In the genomic region with DNA sequence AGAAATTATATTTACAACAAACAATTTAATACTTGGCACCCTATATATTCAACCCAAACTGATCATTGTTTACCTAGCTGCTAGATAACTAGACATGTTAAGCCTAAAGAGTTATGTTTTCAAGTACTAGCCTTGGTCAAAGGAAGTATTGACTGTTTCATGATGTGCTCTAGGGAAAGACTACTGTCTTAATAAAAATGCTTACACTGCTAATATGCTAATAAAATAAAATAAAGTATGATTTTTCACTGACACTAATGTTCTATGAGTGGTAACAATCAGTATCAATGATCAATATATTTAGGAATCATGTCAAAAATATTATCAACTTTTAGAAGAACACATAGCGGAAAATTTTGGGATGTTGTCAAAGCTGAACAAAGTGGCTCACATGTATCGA, we compare ENCODE assay signal across 25 cellular contexts.
"Had no signal": no experiment of that assay in that cellular context is flagged by ENCODE, and none has a peak within 500 bp of the region (broad histone marks: within the 10 kb centered on the region; RNA-seq: fewer than 3 reads in every experiment).

No MANE protein-coding gene starts in this region.

- H3K27ac ChIP-seq: colonic mucosa, epithelial cell of prostate, esophagus squamous epithelium, gastrocnemius medialis, heart right ventricle, left lung, lower lobe of right lung had no signal

- DNase-seq: colonic mucosa; cortex of kidney; effector CD8-positive, alpha-beta T cell; effector memory CD8-positive, alpha-beta T cell; endodermal cell; esophagus squamous epithelium; foreskin fibroblast; foreskin melanocyte; gastrocnemius medialis; glutamatergic neuron; head of caudate nucleus; heart right ventricle; hippocampal formation; left cardiac atrium; left lung; left ventricle myocardium superior; lower lobe of right lung; mesenchymal stem cell; mucosa of descending colon had no signal

- H3K36me3 Mint-ChIP-seq: mesothelial cell of epicardium had no signal

- H3K4me3 Mint-ChIP-seq: dendritic cell treated with granulocyte-macrophage colony-stimulating factor and Interleukin-4, amounts not matched to agents 40 ng/mL and 50 ng/mL, for 4 days; effector memory CD8-positive, alpha-beta T cell; endodermal cell; mesothelial cell of epicardium had no signal

- H3K36me3 ChIP-seq: colonic mucosa, esophagus squamous epithelium, gastrocnemius medialis, heart right ventricle, left lung, lower lobe of right lung had no signal

- H3K27ac Mint-ChIP-seq: dendritic cell treated with granulocyte-macrophage colony-stimulating factor and Interleukin-4, amounts not matched to agents 40 ng/mL and 50 ng/mL, for 4 days; effector memory CD8-positive, alpha-beta T cell; endodermal cell; mesothelial cell of epicardium had no signal

- ATAC-seq: effector memory CD8-positive, alpha-beta T cell; esophagus mucosa; gastrocnemius medialis; heart right ventricle; left cardiac atrium; left lung; left ventricle myocardium superior; lower lobe of right lung; mucosa of descending colon had no signal

- H3K9me3 ChIP-seq: colonic mucosa, gastrocnemius medialis, mucosa of descending colon had no signal

- H3K4me3 ChIP-seq: colonic mucosa, esophagus squamous epithelium, gastrocnemius medialis, heart right ventricle, left lung, lower lobe of right lung, mucosa of descending colon had no signal

- H3K4me1 ChIP-seq: colonic mucosa, gastrocnemius medialis, heart right ventricle, left lung had no signal

- H3K27me3 ChIP-seq: colonic mucosa, esophagus squamous epithelium, gastrocnemius medialis, heart right ventricle, left lung had no signal

- H3K27me3 Mint-ChIP-seq: dendritic cell treated with granulocyte-macrophage colony-stimulating factor and Interleukin-4, amounts not matched to agents 40 ng/mL and 50 ng/mL, for 4 days; effector memory CD8-positive, alpha-beta T cell had no signal

- FAIRE-seq: endometrium, islet of Langerhans had no signal

- H3K9me3 Mint-ChIP-seq: dendritic cell treated with granulocyte-macrophage colony-stimulating factor and Interleukin-4, amounts not matched to agents 40 ng/mL and 50 ng/mL, for 4 days had no signal
